In the genomic region with DNA sequence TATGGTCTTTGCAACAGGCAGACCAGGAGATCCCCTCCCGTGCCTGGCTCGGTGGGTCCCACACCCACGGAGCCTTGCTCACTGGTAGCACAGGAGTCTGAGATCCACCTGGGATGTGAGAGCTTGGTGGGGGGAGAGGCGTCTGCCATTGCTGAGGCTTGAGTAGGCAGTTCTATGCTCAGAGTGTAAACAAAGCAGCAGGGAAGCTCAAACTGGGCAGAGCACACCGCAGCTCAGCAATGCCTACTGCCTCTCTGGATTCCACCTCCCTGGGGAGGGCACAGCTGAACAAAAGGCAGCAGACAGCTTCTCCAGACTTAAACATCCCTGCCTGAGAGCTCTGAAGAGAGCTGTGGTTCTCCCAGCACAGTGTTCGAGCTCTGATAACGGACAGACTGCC, we compare ENCODE assay signal across 1 cellular context.
TF ChIP-seq lines count a peak whose summit lies in the region.

No MANE protein-coding gene starts in this region.

TF ChIP-seq in SK-N-SH treated with all-trans-retinoic acid at 6 μM for 48 hours, 23 proteins besides CTCF, POLR2A, EP300 and RAD21 (continued from another document):
- TF ChIP-seq ZNF8 (CRISPR knock-in tag; IDR thresholded peaks at IDR 0.05) (no peak), TSHZ2 (CRISPR knock-in tag; IDR thresholded peaks at IDR 0.05) (no peak), TCF4 (CRISPR knock-in tag; IDR thresholded peaks at IDR 0.05; ENCODE audit: borderline replicate concordance) (no peak), ARNTL (CRISPR knock-in tag; IDR thresholded peaks at IDR 0.05; ENCODE audit: borderline replicate concordance, low read depth) (no peak), PATZ1 (CRISPR knock-in tag; IDR thresholded peaks at IDR 0.05; ENCODE audit: borderline replicate concordance) (no peak), BACH2 (CRISPR knock-in tag; IDR thresholded peaks at IDR 0.05; ENCODE audit: borderline replicate concordance) (no peak), ZC3H10 (CRISPR knock-in tag; IDR thresholded peaks at IDR 0.05) (no peak), ZNF565 (CRISPR knock-in tag; conservative IDR thresholded peaks at IDR 0.05; ENCODE audit: low read depth) (no peak), ZNF70 (CRISPR knock-in tag; IDR thresholded peaks at IDR 0.05) (no peak), TOX (CRISPR knock-in tag; IDR thresholded peaks at IDR 0.05; ENCODE audit: borderline replicate concordance) (no peak), ZFP3 (CRISPR knock-in tag; IDR thresholded peaks at IDR 0.05) (no peak), OSR1 (CRISPR knock-in tag; IDR thresholded peaks at IDR 0.05) (no peak), RARB (CRISPR knock-in tag; IDR thresholded peaks at IDR 0.05) (no peak), ESRRG (CRISPR knock-in tag; IDR thresholded peaks at IDR 0.05) (no peak)
TF ChIP-seq in SK-N-SH treated with all-trans-retinoic acid at 6 μM for 48 hours: peak in this region for 0.
